10 cellular contexts compared by ENCODE assay signal in the genomic region with DNA sequence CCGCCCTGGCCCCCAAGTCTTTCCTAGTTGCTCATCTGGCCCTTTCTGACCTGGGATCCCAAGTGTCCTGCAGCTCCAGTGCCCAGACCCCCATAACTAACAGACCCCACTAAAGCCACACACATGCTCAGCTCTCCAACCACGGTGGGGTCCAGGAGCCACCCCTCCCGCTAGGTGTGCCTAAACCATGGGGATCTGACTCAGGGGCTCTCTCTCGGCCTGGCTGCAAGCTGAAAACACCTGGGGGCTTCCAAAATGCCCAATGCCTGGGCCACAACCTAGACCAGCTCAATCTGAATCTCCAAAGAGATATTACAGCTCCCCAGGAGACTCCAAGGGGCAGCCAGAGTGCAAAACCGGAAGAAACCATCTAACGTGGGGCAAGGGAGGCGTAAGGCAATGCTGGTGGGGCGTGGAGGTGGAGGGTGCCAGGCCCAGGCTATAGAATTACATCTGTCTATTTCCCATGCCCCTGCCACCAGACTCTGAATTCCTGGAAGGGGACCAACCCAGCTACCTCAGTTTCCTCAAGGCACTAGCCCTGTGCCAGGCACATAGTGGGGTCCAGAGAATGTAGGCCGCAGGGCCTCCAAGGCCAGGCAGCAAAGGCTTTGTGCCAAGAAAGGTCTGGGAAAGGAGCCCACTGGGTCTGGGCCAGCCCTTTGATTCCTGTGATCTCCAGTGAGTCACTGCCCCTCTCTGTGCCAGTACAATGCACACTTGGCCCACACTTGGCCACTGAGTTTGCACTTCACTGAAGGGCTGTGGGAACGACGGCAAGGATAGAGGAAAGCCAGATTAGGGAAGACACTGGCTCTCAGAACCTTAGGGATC. TPM values are rescaled to one million over a fixed set of nuclear protein-coding genes. Genes with fewer than 3 reads are reported as not detected.
DNase-seq lines count a peak whose midpoint lies in the region; ATAC-seq, FAIRE-seq and TF ChIP-seq lines count a peak whose summit lies in the region.
"Had no signal": no experiment of that assay in that cellular context is flagged by ENCODE, and none has a peak within 500 bp of the region (broad histone marks: within the 10 kb centered on the region; RNA-seq: fewer than 3 reads in every experiment).

No MANE protein-coding gene starts in this region.

- DNase-seq in A549 (ENCODE audit: low read depth in 1 of 2, low spot score in 1 of 2): peak in 1 of 2 experiments; percentile 60
- DNase-seq in NCI-H226: peak; percentile 82
- DNase-seq in dermis blood vessel endothelial cell: peak; percentile 97
- peak; percentile 84 for DNase-seq in myocyte (ENCODE audit: low read depth)
- DNase-seq in DMS 273 treated with DMSO at 0.1 percent for 48 hours (lab: John Stamatoyannopoulos, UW): no peak
- DNase-seq in NCI-H510A (lab: John Stamatoyannopoulos, UW): no peak

- ATAC-seq in A549: peak in 1 of 2 experiments; percentile 9; a peak in 1 of 6 replicates
- no peak for ATAC-seq in HG02763 (IDR thresholded peaks at IDR 0.05; ENCODE audit: unreplicated experiment)
- ATAC-seq in HG03457 (IDR thresholded peaks at IDR 0.05; ENCODE audit: unreplicated experiment): no peak

- TF ChIP-seq RAD21 in A549 (conservative IDR thresholded peaks at IDR 0.05 in 1 of 2, IDR thresholded peaks at IDR 0.05 in 1 of 2): no peak

- no peak for TF ChIP-seq POLR2A in A549 (IDR thresholded peaks at IDR 0.05; ENCODE audit: low read length)

- H3K4me2 ChIP-seq in A549: peak overlapping the region; percentile 46

- no peak for TF ChIP-seq CTCF in A549 (IDR thresholded peaks at IDR 0.05)

- H3K27ac ChIP-seq in A549: peak overlapping the region; percentile 32 to 96; a peak in 4 of 6 replicates

- 68% methylated on average over 11 of the region's 11 CpGs for WGBS in A549 (ENCODE audit: missing lambda C conversion rate)

- peaks cover 41% of the 10 kb centered on the region for H3K4me1 ChIP-seq in A549

- no peak for FAIRE-seq in A549 (lab: Jason Lieb, UNC)
- FAIRE-seq: G401.6, islet of Langerhans had no signal

- CTCF ChIA-PET in A549 (lab: Yijun Ruan, JAX): interaction anchor here (0.8 to 2.4 kb wide), 2 partner anchors 10 to 57 kb away, joined by 3 to 6 read pairs; no protein-coding TSS in a partner anchor

- POLR2A ChIA-PET in A549 (lab: Yijun Ruan, JAX): interaction anchor here (1.2 kb wide), 1 partner anchor 16 kb away, joined by 3 read pairs; no protein-coding TSS in a partner anchor

- no peaks in the 10 kb centered on the region for H3K9me3 ChIP-seq in A549

- TF ChIP-seq EP300 in A549 (IDR thresholded peaks at IDR 0.05): no peak

- no peak overlapping the region for H3K4me3 ChIP-seq in A549

TF ChIP-seq in A549, 52 proteins besides CTCF, POLR2A, EP300 and RAD21:
- TF ChIP-seq JUN (IDR thresholded peaks at IDR 0.05) (0 out of 5 replicates have a peak, but pooled peaks of 1 of the 2 experiments have one; percentile 27), GATA3 (IDR thresholded peaks at IDR 0.05; ENCODE audit: borderline replicate concordance) (0 out of 2 replicates have a peak, but pooled peaks have one; percentile 28), CBX2 (IDR thresholded peaks at IDR 0.05; ENCODE audit: borderline replicate concordance, low read depth) (no peak), FOSL2 (IDR thresholded peaks at IDR 0.05) (no peak), FOSL2 (CRISPR knock-in tag; IDR thresholded peaks at IDR 0.05) (peak; percentile 46)
TF ChIP-seq in A549: peak in this region for 3.

RNA-seq across cellular contexts. Expression of gene CD2BP2, which starts 3.3 kb away (rescaled TPM):
- polyA plus RNA-seq in A549 (2011; rRNA removed) (33.9 and 35.6 TPM in 2 replicates), A549 (2017; fragmentation: RNase III; extraction: RNeasy Plus Mini Kit Qiagen cat#74134 plus additional on column Dnase treatment) (48.5 to 54.5 TPM (median 54.0 TPM) in 3 replicates)
- 29.0 and 31.3 TPM in 2 replicates for polyA plus RNA-seq in A549 (2012; cell fraction: cytosol; rRNA removed)
- polyA plus RNA-seq in A549 (2012; cell fraction: nucleus; rRNA removed): 60.8 and 84.7 TPM in 2 replicates
- polyA minus RNA-seq in A549 (2011; rRNA and poly(A)+ RNA removed): 29.2 and 30.8 TPM in 2 replicates
- total RNA-seq in dermis blood vessel endothelial cell (44.4 and 50.4 TPM in 2 replicates), myocyte (41.1 and 51.1 TPM in 2 replicates)
- polyA plus RNA-seq in myocyte (2012): 69.6 TPM

RNA-seq across cellular contexts. Expression of gene TBC1D10B, which starts 18.5 kb away (rescaled TPM):
- 10.9 and 12.6 TPM in 2 replicates for polyA plus RNA-seq in A549 (2011; rRNA removed)
- 19.3 and 22.4 TPM in 2 replicates for polyA plus RNA-seq in A549 (2012; cell fraction: cytosol; rRNA removed)
- 35.7 and 37.3 TPM in 2 replicates for polyA plus RNA-seq in A549 (2012; cell fraction: nucleus; rRNA removed)
- 21.5 to 24.0 TPM (median 23.2 TPM) in 3 replicates for polyA plus RNA-seq in A549 (2017; fragmentation: RNase III; extraction: RNeasy Plus Mini Kit Qiagen cat#74134 plus additional on column Dnase treatment)
- polyA minus RNA-seq in A549 (2011; rRNA and poly(A)+ RNA removed): 21.7 and 27.9 TPM in 2 replicates
- 37.4 and 57.4 TPM in 2 replicates for total RNA-seq in dermis blood vessel endothelial cell
- 40.3 and 50.5 TPM in 2 replicates for total RNA-seq in myocyte
- 40.4 TPM for polyA plus RNA-seq in myocyte (2012)

RNA-seq across cellular contexts. Expression of gene MYL11, which starts 22.8 kb away (rescaled TPM):
- polyA plus RNA-seq in A549 (2011; rRNA removed): not detected in 2 replicates
- polyA plus RNA-seq in A549 (2012; cell fraction: cytosol; rRNA removed): 0.38 and 0.45 TPM in 2 replicates
- not detected in 2 replicates for polyA plus RNA-seq in A549 (2012; cell fraction: nucleus; rRNA removed)
- 0.46 to 0.70 TPM (median 0.55 TPM) in 3 replicates for polyA plus RNA-seq in A549 (2017; fragmentation: RNase III; extraction: RNeasy Plus Mini Kit Qiagen cat#74134 plus additional on column Dnase treatment)
- not detected in 2 replicates for polyA minus RNA-seq in A549 (2011; rRNA and poly(A)+ RNA removed)
- not detected in 2 replicates for total RNA-seq in dermis blood vessel endothelial cell
- total RNA-seq in myocyte: 6,226 and 7,274 TPM in 2 replicates
- 6,177 TPM for polyA plus RNA-seq in myocyte (2012)

RNA-seq across cellular contexts. Expression of gene SEPTIN1, which starts 30.6 kb away (rescaled TPM):
- 0.13 and 0.17 TPM in 2 replicates for polyA plus RNA-seq in A549 (2011; rRNA removed)
- 0.75 and 0.91 TPM in 2 replicates for polyA plus RNA-seq in A549 (2012; cell fraction: cytosol; rRNA removed)
- polyA plus RNA-seq in A549 (2012; cell fraction: nucleus; rRNA removed): 0.54 and 0.69 TPM in 2 replicates
- polyA plus RNA-seq in A549 (2017; fragmentation: RNase III; extraction: RNeasy Plus Mini Kit Qiagen cat#74134 plus additional on column Dnase treatment): 0.58 to 0.73 TPM (median 0.65 TPM) in 3 replicates
- not detected in 2 replicates for polyA minus RNA-seq in A549 (2011; rRNA and poly(A)+ RNA removed)
- total RNA-seq in dermis blood vessel endothelial cell: not detected in 2 replicates
- 0.13 TPM in 1 of 2 replicates, not detected in the other for total RNA-seq in myocyte
- 2.9 TPM for polyA plus RNA-seq in myocyte (2012)

RNA-seq across cellular contexts. Expression of gene ZNF48, which starts 43.4 kb away (rescaled TPM):
- polyA plus RNA-seq in A549 (2011; rRNA removed) (7.0 and 9.3 TPM in 2 replicates), A549 (2017; fragmentation: RNase III; extraction: RNeasy Plus Mini Kit Qiagen cat#74134 plus additional on column Dnase treatment) (9.1 to 10.4 TPM (median 9.7 TPM) in 3 replicates)
- 8.1 and 10.4 TPM in 2 replicates for polyA plus RNA-seq in A549 (2012; cell fraction: cytosol; rRNA removed)
- polyA plus RNA-seq in A549 (2012; cell fraction: nucleus; rRNA removed): 12.0 and 13.2 TPM in 2 replicates
- 7.2 and 9.6 TPM in 2 replicates for polyA minus RNA-seq in A549 (2011; rRNA and poly(A)+ RNA removed)
- total RNA-seq in dermis blood vessel endothelial cell (16.5 and 20.1 TPM in 2 replicates), myocyte (13.2 and 20.8 TPM in 2 replicates)
- 7.8 TPM for polyA plus RNA-seq in myocyte (2012)

Comparison
In these comparisons a context has a peak if more than half of its experiments do, and no peak if none do; other contexts are left out.
1. DNase-seq: peak in NCI-H226 (single experiment), dermis blood vessel endothelial cell (single experiment) and myocyte (single experiment); none in DMS 273 treated with DMSO at 0.1 percent for 48 hours (single experiment) and NCI-H510A (single experiment).
2. RNA of gene MYL11, which starts 22.8 kb away (total RNA-seq): 6,226 to 7,274 TPM in myocyte; not detected in dermis blood vessel endothelial cell; every median in the first group is over 1,000 times any median in the second.